Comparison of ENCODE assay signal across 19 cellular contexts in the genomic region with DNA sequence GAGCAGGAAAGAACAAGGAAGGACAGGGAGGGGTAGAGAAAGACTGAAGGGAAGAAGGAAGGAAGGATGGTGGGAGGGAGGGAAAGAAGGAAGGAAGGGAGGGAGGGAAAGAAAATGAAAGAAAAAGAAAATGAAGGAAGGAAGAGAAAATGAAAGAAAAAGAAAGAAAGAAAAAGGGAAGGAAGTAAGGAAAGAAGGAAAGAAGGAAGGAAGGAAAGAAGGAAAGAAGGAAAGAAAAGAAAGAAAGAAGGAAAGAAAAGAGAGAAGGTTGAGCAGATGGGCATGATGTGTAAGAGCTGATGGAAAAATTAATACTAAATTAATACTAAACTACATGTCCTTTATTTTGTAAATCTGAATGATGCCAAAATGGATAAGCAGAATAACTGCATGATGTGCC.
"Had no signal": no experiment of that assay in that cellular context is flagged by ENCODE, and none has a peak within 500 bp of the region (broad histone marks: within the 10 kb centered on the region; RNA-seq: fewer than 3 reads in every experiment).

No MANE protein-coding gene starts in this region.

- H3K27me3 ChIP-seq: esophagus squamous epithelium, gastrocnemius medialis, heart right ventricle, left lung had no signal

- FAIRE-seq: endometrium, islet of Langerhans, keratinocyte had no signal

- ATAC-seq: effector memory CD8-positive, alpha-beta T cell; esophagus mucosa; naive thymus-derived CD8-positive, alpha-beta T cell had no signal

- H3K4me3 ChIP-seq: esophagus squamous epithelium, gastrocnemius medialis, heart right ventricle, left lung, lower lobe of right lung, mucosa of descending colon had no signal

- H3K36me3 ChIP-seq: esophagus squamous epithelium, gastrocnemius medialis, heart right ventricle, left lung, lower lobe of right lung had no signal

- H3K9me3 ChIP-seq: esophagus squamous epithelium, gastrocnemius medialis, lower lobe of right lung, mucosa of descending colon had no signal

- H3K27ac ChIP-seq: epithelial cell of prostate, gastrocnemius medialis, left lung, lower lobe of right lung had no signal

- DNase-seq: cortex of kidney; effector CD8-positive, alpha-beta T cell; effector memory CD8-positive, alpha-beta T cell; erythroblast; esophagus squamous epithelium; foreskin melanocyte; glutamatergic neuron; left lung; lower lobe of right lung; mucosa of descending colon; naive B cell; naive thymus-derived CD8-positive, alpha-beta T cell had no signal

- H3K4me1 ChIP-seq: gastrocnemius medialis, heart right ventricle had no signal
